ENCODE assay signal across 14 cellular contexts in the genomic region with DNA sequence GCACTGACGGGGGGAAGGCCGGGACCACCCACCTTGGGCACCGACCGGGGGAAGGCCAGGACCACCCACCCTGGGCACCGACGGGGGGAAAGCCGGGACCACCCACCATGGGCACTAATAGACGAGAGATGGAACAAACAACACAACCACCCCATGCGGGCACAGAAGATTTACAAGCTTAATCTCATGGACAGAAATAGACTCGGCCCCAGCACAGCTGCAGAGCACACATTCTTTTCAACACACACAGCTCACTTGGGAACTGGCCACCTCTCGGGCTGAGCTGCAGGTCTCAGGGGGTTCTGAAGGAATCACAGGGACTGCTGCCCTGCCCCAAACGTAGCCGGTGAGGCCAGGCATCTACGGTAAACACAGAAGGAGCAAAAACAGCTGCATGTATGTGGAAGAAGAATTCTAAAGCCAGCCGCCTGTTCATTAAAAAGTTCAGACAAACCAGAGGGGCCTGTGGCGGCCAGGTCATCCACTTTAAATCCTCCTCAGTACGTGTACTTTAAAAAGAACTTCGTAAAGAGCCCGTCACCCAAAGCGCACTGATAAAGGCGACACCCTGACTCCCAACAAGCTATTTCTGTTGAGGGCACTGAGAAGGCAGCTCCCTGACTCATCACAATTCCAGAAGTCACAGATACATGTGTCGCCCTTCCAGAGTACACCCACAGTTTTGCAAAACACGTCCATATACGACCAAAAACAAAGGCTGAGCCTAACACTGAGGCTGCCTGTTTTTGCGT. TPM values are rescaled to one million over a fixed set of nuclear protein-coding genes. Genes with fewer than 3 reads are reported as not detected.
DNase-seq lines count a peak whose midpoint lies in the region; ATAC-seq and TF ChIP-seq lines count a peak whose summit lies in the region.
"Had no signal": no experiment of that assay in that cellular context is flagged by ENCODE, and none has a peak within 500 bp of the region (broad histone marks: within the 10 kb centered on the region; RNA-seq: fewer than 3 reads in every experiment).

No MANE protein-coding gene starts in this region.

- H3K4me1 Mint-ChIP-seq in HFFc6 (ENCODE audit: low read depth) = peaks cover 21% of the 10 kb centered on the region

- no peaks in the 10 kb centered on the region for H3K36me3 ChIP-seq in hepatocyte (replicated peaks; ENCODE audit: insufficient read depth, low read depth)

- H3K36me3 Mint-ChIP-seq in HFFc6 (ENCODE audit: low read depth) = no peaks in the 10 kb centered on the region

- in situ Hi-C loops in astrocyte of the spinal cord (cut with HindIII; ENCODE audit: low sequenced_read_pairs) = no loop called here

- DNase-seq in HFFc6 = peak; percentile 38
- DNase-seq in astrocyte of the spinal cord (ENCODE audit: low read depth, low spot score) = peak; percentile 18
- no peak for DNase-seq in hepatocyte (ENCODE audit: low spot score)
- DNase-seq in NCI-H2196 (lab: John Stamatoyannopoulos, UW; ENCODE audit: unreplicated experiment) = no peak
- no peak for DNase-seq in NK-92 treated with Interleukin-12 subunit alpha and Interleukin-12 subunit beta, amount 100 ng/mL, for 24 hours (lab: John Stamatoyannopoulos, UW)
- DNase-seq: activated CD4-positive, alpha-beta memory T cell treated with anti-CD3 and anti-CD28 coated beads, Interleukin-2, amount 10 ng/mL, durations not matched to agents 7 days and 5 days; activated gamma-delta T cell treated with Interleukin-2 at 50 U/mL for 16 hours; mammary epithelial cell; NCI-H1048; NCI-H774 had no signal

- no peak overlapping the region; the same call in 1 of the 2 replicates for H3K4me3 Mint-ChIP-seq in HFFc6
- H3K4me3 Mint-ChIP-seq: activated CD4-positive, alpha-beta memory T cell treated with anti-CD3 and anti-CD28 coated beads, Interleukin-2, amount 10 ng/mL, durations not matched to agents 7 days and 5 days; dendritic cell treated with granulocyte-macrophage colony-stimulating factor and Interleukin-4, amounts not matched to agents 40 ng/mL and 50 ng/mL, for 4 days; T-helper 1 cell treated with Interleukin-12 subunit alpha and Interleukin-12 subunit beta and Interleukin-4 antibody, amounts not matched to agents 30 μg/mL and 1 μg/mL, for 36 hours had no signal

- H3K9me3 ChIP-seq in hepatocyte (ENCODE audit: low read depth) = no peaks in the 10 kb centered on the region

- TF ChIP-seq CTCF in HFFc6 (IDR thresholded peaks at IDR 0.05) (no peak), astrocyte of the spinal cord (IDR thresholded peaks at IDR 0.05; ENCODE audit: low read depth, low read length) (no peak), hepatocyte (IDR thresholded peaks at IDR 0.05; ENCODE audit: poor library complexity) (no peak)

- no peak for ATAC-seq in GM18867 (IDR thresholded peaks at IDR 0.05; ENCODE audit: unreplicated experiment)
- no peak for ATAC-seq in HG02610 (IDR thresholded peaks at IDR 0.05; ENCODE audit: unreplicated experiment)

- peaks cover 4% of the 10 kb centered on the region for H3K4me1 ChIP-seq in hepatocyte (ENCODE audit: insufficient read depth)

- peaks cover 5% of the 10 kb centered on the region for H4K20me1 ChIP-seq in hepatocyte (ENCODE audit: insufficient read depth, poor library complexity, severe bottlenecking)

- H3K27ac Mint-ChIP-seq in HFFc6 = peak overlapping the region; percentile 84; the same call in 1 of the 2 replicates
- H3K27ac Mint-ChIP-seq: activated CD4-positive, alpha-beta memory T cell treated with anti-CD3 and anti-CD28 coated beads, Interleukin-2, amount 10 ng/mL, durations not matched to agents 7 days and 5 days; dendritic cell treated with granulocyte-macrophage colony-stimulating factor and Interleukin-4, amounts not matched to agents 40 ng/mL and 50 ng/mL, for 4 days; T-helper 1 cell treated with Interleukin-12 subunit alpha and Interleukin-12 subunit beta and Interleukin-4 antibody, amounts not matched to agents 30 μg/mL and 1 μg/mL, for 36 hours had no signal

- peak overlapping the region; percentile 37 for H3K27ac ChIP-seq in hepatocyte

- H3K27me3 Mint-ChIP-seq in HFFc6 (ENCODE audit: insufficient read depth) = peaks cover 7% of the 10 kb centered on the region; the same call in 1 of the 2 replicates

- 59% methylated on average over 20 of the region's 25 CpGs for WGBS in hepatocyte (ENCODE audit: low lambda C conversion rate, missing lambda C conversion rate)

- H3K79me2 ChIP-seq in hepatocyte = peaks cover 11% of the 10 kb centered on the region

- H3K4me3 ChIP-seq in astrocyte of the spinal cord (ENCODE audit: low read depth, low read length) (no peak overlapping the region), hepatocyte (no peak overlapping the region)

- H3K27me3 ChIP-seq in hepatocyte = peaks cover 16% of the 10 kb centered on the region

- H3K9me2 ChIP-seq in hepatocyte (replicated peaks; ENCODE audit: insufficient read depth) = no peaks in the 10 kb centered on the region

- no peak overlapping the region for H2AFZ ChIP-seq in hepatocyte

- H3K9me3 Mint-ChIP-seq in HFFc6 = no peaks in the 10 kb centered on the region
- H3K9me3 Mint-ChIP-seq: activated CD4-positive, alpha-beta memory T cell treated with anti-CD3 and anti-CD28 coated beads, Interleukin-2, amount 10 ng/mL, durations not matched to agents 7 days and 5 days; T-helper 1 cell treated with Interleukin-12 subunit alpha and Interleukin-12 subunit beta and Interleukin-4 antibody, amounts not matched to agents 30 μg/mL and 1 μg/mL, for 36 hours had no signal

- H3K4me2 ChIP-seq in hepatocyte = peak overlapping the region; percentile 57

RNA-seq across cellular contexts. Expression of a gene that starts 17.7 kb away (rescaled TPM):
- 10 to 100 TPM; 11.7 to 20.5 (median 13.9) TPM for total RNA-seq in HFFc6 (2021; fragmentation: NEBNext Ultra II Directional; extraction: Animal tissue kit (Norgen Biotek cat#: 25700))
- 13.0 and 24.3 TPM in 2 replicates for total RNA-seq in hepatocyte
- 21.1 and 22.4 TPM in 2 replicates for polyA plus RNA-seq in hepatocyte

RNA-seq across cellular contexts. Expression of a gene that starts 50.4 kb away (rescaled TPM):
- 10 to 100 TPM; 35.1 to 40.2 (median 37.4) TPM for total RNA-seq in HFFc6 (2021; fragmentation: NEBNext Ultra II Directional; extraction: Animal tissue kit (Norgen Biotek cat#: 25700))
- 39.6 and 40.7 TPM in 2 replicates for total RNA-seq in hepatocyte
- polyA plus RNA-seq in hepatocyte = 69.2 and 69.3 TPM in 2 replicates

Comparison
In these comparisons a context has a peak if more than half of its experiments do, and no peak if none do; other contexts are left out.
1. DNase-seq: peak in HFFc6 (single experiment) and astrocyte of the spinal cord (single experiment); none in hepatocyte (single experiment), NCI-H2196 (single experiment) and NK-92 treated with Interleukin-12 subunit alpha and Interleukin-12 subunit beta, amount 100 ng/mL, for 24 hours (single experiment).